Comparison of ENCODE assay signal across 15 cellular contexts in genomic region chr4:726816-727215, GRCh38. TPM values are rescaled to one million over a fixed set of nuclear protein-coding genes. Genes with fewer than 3 reads are reported as not detected.
DNase-seq lines count a peak whose midpoint lies in the region; ATAC-seq and TF ChIP-seq lines count a peak whose summit lies in the region.
"Had no signal": no experiment of that assay in that cellular context is flagged by ENCODE, and none has a peak within 500 bp of the region (broad histone marks: within the 10 kb centered on the region; RNA-seq: fewer than 3 reads in every experiment).

No MANE protein-coding gene starts in this region.

- no TSS peak for BruUV-seq in IMR-90 (replicated peaks; lab: Mats Ljungman, UMichigan)

- H3K18ac ChIP-seq in IMR-90 (ENCODE audit: low read depth, low read length) = no peak overlapping the region; the same call in 1 of the 2 replicates

- ATAC-seq in IMR-90 (ENCODE audit: low read depth) = peak; percentile 40
- no peak for ATAC-seq in GM19351 (IDR thresholded peaks at IDR 0.05; ENCODE audit: unreplicated experiment)

- no peak overlapping the region for H2BK15ac ChIP-seq in IMR-90 (ENCODE audit: low read depth, low read length)

- no peak overlapping the region for H4K91ac ChIP-seq in IMR-90 (ENCODE audit: insufficient read depth, low read depth, low read length)

- H2BK5ac ChIP-seq in IMR-90 (ENCODE audit: low read depth, low read length, poor library complexity, severe bottlenecking) = peak overlapping the region; percentile 12

- H3K14ac ChIP-seq in IMR-90 (replicated peaks; ENCODE audit: low read depth, low read length) = peak overlapping the region; percentile 16

- H4K20me1 ChIP-seq in IMR-90 (ENCODE audit: insufficient read depth, low read length) = peaks cover 77% of the 10 kb centered on the region
- H4K20me1 ChIP-seq in neural cell (ENCODE audit: insufficient read depth) = peaks cover 13% of the 10 kb centered on the region
- no peaks in the 10 kb centered on the region for H4K20me1 ChIP-seq in Karpas-422 (ENCODE audit: insufficient read depth, low read depth, low read length)

- no peak for TF ChIP-seq POLR2A in IMR-90 (IDR thresholded peaks at IDR 0.05; ENCODE audit: low read depth, low read length)

- H3K27ac ChIP-seq in IMR-90 (ENCODE audit: insufficient read depth, low read length) (peak overlapping the region; percentile 66; the same call in 1 of the 2 replicates), cingulate gyrus (ENCODE audit: low read depth, low read length) (peak overlapping the region; percentile 83), neural cell (ENCODE audit: low read length) (peak overlapping the region; percentile 42), Karpas-422 (ENCODE audit: low read length) (no peak overlapping the region)

- no peak overlapping the region for H3K23ac ChIP-seq in IMR-90 (ENCODE audit: low read depth, low read length)

- H3K9ac ChIP-seq in IMR-90 (ENCODE audit: low read depth, low read length) (no peak overlapping the region), neural cell (ENCODE audit: low read length) (no peak overlapping the region), Karpas-422 (ENCODE audit: low read length) (no peak overlapping the region)

- dilution Hi-C loops in IMR-90 (cut with HindIII; ENCODE audit: low sequenced_read_pairs, unreplicated experiment) = no loop called here

- H3K9me1 ChIP-seq in IMR-90 (ENCODE audit: insufficient read depth, low read length) = peaks cover 9% of the 10 kb centered on the region

- peak overlapping the region; percentile 40; the same call in 1 of the 2 replicates for H3K4me2 ChIP-seq in IMR-90 (ENCODE audit: low read depth, low read length)
- H3K4me2 ChIP-seq in neural cell (ENCODE audit: low read length) = peak overlapping the region; percentile 8
- no peak overlapping the region for H3K4me2 ChIP-seq in Karpas-422 (ENCODE audit: low read depth, low read length, poor library complexity, severe bottlenecking)

- H3K4me1 ChIP-seq in IMR-90 (ENCODE audit: control insufficient read depth, insufficient read depth, low read length) (peaks cover 12% of the 10 kb centered on the region), Karpas-422 (ENCODE audit: low read length) (no peaks in the 10 kb centered on the region)

- H3K4ac ChIP-seq in IMR-90 (ENCODE audit: low read depth, low read length) = peak overlapping the region; percentile 20

- CTCF ChIA-PET in IMR-90 (lab: Yijun Ruan, JAX) = no interaction called here

- H2AK9ac ChIP-seq in IMR-90 (replicated peaks; ENCODE audit: low read depth, low read length, poor library complexity) = peak overlapping the region; percentile 70

- H3K79me2 ChIP-seq in neural cell (replicated peaks; ENCODE audit: insufficient read depth, low read length) = peaks cover 55% of the 10 kb centered on the region
- H3K79me2 ChIP-seq in Karpas-422 (ENCODE audit: low read length) = peaks cover 21% of the 10 kb centered on the region

- no peak overlapping the region for H4K5ac ChIP-seq in IMR-90 (ENCODE audit: low read depth, low read length)

- TF ChIP-seq RAD21 in IMR-90 (IDR thresholded peaks at IDR 0.05; ENCODE audit: low read length) = no peak
- no peak for TF ChIP-seq RAD21 in neural cell (conservative IDR thresholded peaks at IDR 0.05)

- H3K56ac ChIP-seq in IMR-90 (ENCODE audit: extremely low read depth, insufficient read depth, low read length) = no peak overlapping the region

- H3K36me3 ChIP-seq in IMR-90 (ENCODE audit: control insufficient read depth, insufficient read depth, low read length) (peaks cover 23% of the 10 kb centered on the region; the same call in 1 of the 2 replicates), neural cell (ENCODE audit: insufficient read depth, low read length) (no peaks in the 10 kb centered on the region), Karpas-422 (ENCODE audit: insufficient read depth, low read length) (no peaks in the 10 kb centered on the region; the same call in 1 of the 2 replicates)

- POLR2A ChIA-PET in IMR-90 (lab: Charles Lee; ENCODE audit: unreplicated experiment) = no interaction called here

- peak overlapping the region; percentile 94; the same call in 1 of the 2 replicates for H2AK5ac ChIP-seq in IMR-90 (ENCODE audit: low read depth, low read length)

- no peak overlapping the region for H4K8ac ChIP-seq in IMR-90 (ENCODE audit: low read depth in 2 of 2, low read length in 2 of 2)

- H3K4me3 ChIP-seq in AG10803 (ENCODE audit: low read length) (peak overlapping the region; percentile 44), IMR-90 (ENCODE audit: insufficient read depth, low read depth, low read length) (no peak overlapping the region), neural cell (ENCODE audit: low read length) (peak overlapping the region; percentile 43), Karpas-422 (ENCODE audit: low read length) (no peak overlapping the region)
- H3K4me3 ChIP-seq: coronary artery, tibial artery had no signal

- no peaks in the 10 kb centered on the region for H3K9me2 ChIP-seq in neural cell (ENCODE audit: insufficient read depth, low read length)
- no peaks in the 10 kb centered on the region for H3K9me2 ChIP-seq in Karpas-422 (replicated peaks; ENCODE audit: insufficient read depth, low read length)

- peaks cover 13 to 56% of the 10 kb centered on the region in 2 experiments for H3K79me1 ChIP-seq in IMR-90 (ENCODE audit: low read depth in 1 of 2, low read length in 2 of 2)

- H3K27me3 ChIP-seq in IMR-90 (ENCODE audit: control insufficient read depth, insufficient read depth, low read length) = no peaks in the 10 kb centered on the region
- H3K27me3 ChIP-seq in neural cell (ENCODE audit: insufficient read depth, low read depth, low read length) = no peaks in the 10 kb centered on the region
- H3K27me3 ChIP-seq in Karpas-422 (ENCODE audit: low read length) = no peaks in the 10 kb centered on the region
- H3K27me3 ChIP-seq: tibial artery had no signal

- 92% methylated on average over 4 of the region's 15 CpGs; no CpG with 5 or more reads in 1 of the 2 experiments for WGBS in IMR-90 (ENCODE audit: extremely low coverage in 2 of 2, insufficient read length in 1 of 2), 2 experiments

- no peak overlapping the region for H2BK20ac ChIP-seq in IMR-90 (ENCODE audit: low read depth, low read length)

- no peak overlapping the region for H2AFZ ChIP-seq in IMR-90 (replicated peaks; ENCODE audit: low read length, poor library complexity)
- no peak overlapping the region for H2AFZ ChIP-seq in neural cell (ENCODE audit: low read depth, low read length)
- H2AFZ ChIP-seq in Karpas-422 (ENCODE audit: low read length) = no peak overlapping the region

- in situ Hi-C loops in IMR-90 (cut with MboI; ENCODE audit: low sequenced_read_pairs) = no loop called here

- no peak for TF ChIP-seq EP300 in neural cell (conservative IDR thresholded peaks at IDR 0.05; ENCODE audit: poor library complexity, severe bottlenecking)

- H2BK120ac ChIP-seq in IMR-90 (ENCODE audit: low read depth, low read length) = no peak overlapping the region

- intact Hi-C loops in IMR-90 (cut with micrococcal nuclease) = no loop called here

- TF ChIP-seq CTCF in AG10803 (conservative IDR thresholded peaks at IDR 0.05; ENCODE audit: low read length) (no peak), IMR-90 (conservative IDR thresholded peaks at IDR 0.05; ENCODE audit: low read depth, low read length) (no peak), neural cell (IDR thresholded peaks at IDR 0.05; ENCODE audit: poor library complexity, severe bottlenecking) (no peak)

- DNase-seq in AG10803 (ENCODE audit: low read depth) (peak; percentile 12), IMR-90 (no peak), hippocampal formation (lab: John Stamatoyannopoulos, UW) (no peak), NCI-H2171 (lab: John Stamatoyannopoulos, UW) (no peak), Karpas-422 (no peak)
- DNase-seq: activated B cell treated with CpG ODN at 0.5 μM for 24 hours; activated CD8-positive, alpha-beta memory T cell treated with anti-CD3 and anti-CD28 coated beads, Interleukin-2, amount 50 U/mL, for 4 hours; activated naive CD8-positive, alpha-beta T cell treated with anti-CD3 and anti-CD28 coated beads for 36 hours; NCI-H1092 treated with DMSO at 0.1 percent for 48 hours; tibial artery had no signal

- H3K9me3 ChIP-seq in IMR-90 (ENCODE audit: control insufficient read depth, insufficient read depth, low read length) = no peaks in the 10 kb centered on the region
- no peaks in the 10 kb centered on the region for H3K9me3 ChIP-seq in neural cell (ENCODE audit: low read length)
- no peaks in the 10 kb centered on the region for H3K9me3 ChIP-seq in Karpas-422 (ENCODE audit: low read length)
- H3K9me3 ChIP-seq: tibial artery had no signal

- no peaks in the 10 kb centered on the region for H3F3A ChIP-seq in neural cell (ENCODE audit: insufficient read depth, low read length, poor library complexity, severe bottlenecking)

TF ChIP-seq in neural cell, 6 proteins besides CTCF, POLR2A, EP300 and RAD21 (continues in another document):
- TF ChIP-seq POLR2AphosphoS5 (IDR thresholded peaks at IDR 0.05) = peak; percentile 37

RNA-seq across cellular contexts. Expression of gene PCGF3, which starts 21.2 kb away (rescaled TPM):
- 40.0 and 45.0 TPM in 2 replicates for total RNA-seq in IMR-90 (2012; rRNA removed)
- polyA plus RNA-seq in IMR-90 (2012; rRNA removed) = 55.3 and 59.4 TPM in 2 replicates
- polyA plus RNA-seq in IMR-90 (2012; cell fraction: cytosol; rRNA removed) = 33.1 and 59.8 TPM in 2 replicates
- 190 and 236 TPM in 2 replicates for polyA plus RNA-seq in IMR-90 (2012; cell fraction: nucleus; rRNA removed; ENCODE audit: low replicate concordance)
- polyA plus RNA-seq in neural cell = 117 and 131 TPM in 2 replicates
- 130 and 145 TPM in 2 replicates for polyA minus RNA-seq in neural cell
- 18.0 and 18.7 TPM in 2 replicates for total RNA-seq in Karpas-422 (2014; rRNA removed; shearing (Covaris generic); ENCODE audit: low replicate concordance)

RNA-seq across cellular contexts. Expression of gene SLC49A3, which starts 37.9 kb away (rescaled TPM):
- total RNA-seq in IMR-90 (2012; rRNA removed) = under 0.01 TPM in 2 replicates
- polyA plus RNA-seq in IMR-90 (2012; rRNA removed) = 0.32 and 0.36 TPM in 2 replicates
- polyA plus RNA-seq in IMR-90 (2012; cell fraction: cytosol; rRNA removed) = 0.09 and 0.27 TPM in 2 replicates
- 0.54 and 1.4 TPM in 2 replicates for polyA plus RNA-seq in IMR-90 (2012; cell fraction: nucleus; rRNA removed; ENCODE audit: low replicate concordance)
- polyA plus RNA-seq in neural cell = not detected in 2 replicates
- not detected in 2 replicates for polyA minus RNA-seq in neural cell
- not detected in 2 replicates for total RNA-seq in Karpas-422 (2014; rRNA removed; shearing (Covaris generic); ENCODE audit: low replicate concordance)
- total RNA-seq: HT1080 had no signal

RNA-seq across cellular contexts. Expression of gene MYL5, which starts 52.5 kb away (rescaled TPM):
- 5.0 and 9.1 TPM in 2 replicates for total RNA-seq in IMR-90 (2012; rRNA removed)
- polyA plus RNA-seq in IMR-90 (2012; rRNA removed) (16.0 and 17.8 TPM in 2 replicates), neural cell (15.1 and 18.3 TPM in 2 replicates)
- 10.5 and 14.2 TPM in 2 replicates for polyA plus RNA-seq in IMR-90 (2012; cell fraction: cytosol; rRNA removed)
- 68.7 and 78.0 TPM in 2 replicates for polyA plus RNA-seq in IMR-90 (2012; cell fraction: nucleus; rRNA removed; ENCODE audit: low replicate concordance)
- 9.5 and 11.4 TPM in 2 replicates for polyA minus RNA-seq in neural cell
- total RNA-seq in Karpas-422 (2014; rRNA removed; shearing (Covaris generic); ENCODE audit: low replicate concordance) = 50.5 and 72.2 TPM in 2 replicates

RNA-seq across cellular contexts. Expression of gene ATP5ME, which starts 52.7 kb away (rescaled TPM):
- total RNA-seq in IMR-90 (2012; rRNA removed) = 39.3 and 62.2 TPM in 2 replicates
- polyA plus RNA-seq in IMR-90 (2012; rRNA removed) (603 and 663 TPM in 2 replicates), neural cell (156 and 276 TPM in 2 replicates)
- polyA plus RNA-seq in IMR-90 (2012; cell fraction: cytosol; rRNA removed) = 498 and 689 TPM in 2 replicates
- polyA plus RNA-seq in IMR-90 (2012; cell fraction: nucleus; rRNA removed; ENCODE audit: low replicate concordance) = 88.5 and 91.8 TPM in 2 replicates
- 34.8 and 38.3 TPM in 2 replicates for polyA minus RNA-seq in neural cell
- 334 and 357 TPM in 2 replicates for total RNA-seq in Karpas-422 (2014; rRNA removed; shearing (Covaris generic); ENCODE audit: low replicate concordance)

Comparison
In these comparisons a context has a peak if more than half of its experiments do, and no peak if none do; other contexts are left out.
1. H3K4me3 ChIP-seq: peak in AG10803 (single experiment) and neural cell (single experiment); none in IMR-90 (single experiment) and Karpas-422 (single experiment).